22 cellular contexts compared by ENCODE assay signal in genomic region chr6:49539102-49539501, GRCh38. TPM values are rescaled to one million over a fixed set of nuclear protein-coding genes. Genes with fewer than 3 reads are reported as not detected.
A peak's percentile ranks its signal among the peaks of the same experiment; 100 is the strongest.
DNase-seq lines count a peak whose midpoint lies in the region; ATAC-seq, FAIRE-seq and TF ChIP-seq lines count a peak whose summit lies in the region.
"Had no signal": no experiment of that assay in that cellular context is flagged by ENCODE, and none has a peak within 500 bp of the region (broad histone marks: within the 10 kb centered on the region; RNA-seq: fewer than 3 reads in every experiment).

No MANE protein-coding gene starts in this region.

- no peak for TF ChIP-seq POLR2A in GM12891 (IDR thresholded peaks at IDR 0.05; ENCODE audit: low read depth, low read length)

- DNase-seq in HTR-8/SVneo (ENCODE audit: insufficient read length, low spot score) (no peak), OCI-M1 (lab: John Stamatoyannopoulos, UW) (peak; percentile 17), GM12891 (ENCODE audit: insufficient read length, low spot score) (no peak), GM13976 (ENCODE audit: low spot score) (no peak)
- DNase-seq: ACHN; CD8-positive, alpha-beta T cell; DMS 273 treated with DMSO at 0.1 percent for 48 hours; DMS53; DND-41; EL; GM23248; HCEC 1CT; HFFc6; Karpas-422 had no signal

- H3K4me1 ChIP-seq in BLaER1 treated with 17β-estradiol and CSF1 and Interleukin-3, amounts not matched to agents 10 nM and 100 nM: peaks cover 0 to 28% (median 3%) of the 10 kb centered on the region in 10 experiments; a peak in 9 of 20 replicates
- H3K4me1 ChIP-seq: BLaER1 had no signal

- no peak for TF ChIP-seq CTCF in GM13976 (IDR thresholded peaks at IDR 0.05; ENCODE audit: borderline replicate concordance, control extremely low read depth, extremely low read depth, insufficient read depth, missing control alignments)

- peak overlapping the region in 6 of 11 experiments; percentile 6 to 40 (median 17); a peak in 7 of 22 replicates for H3K4me2 ChIP-seq in BLaER1 treated with 17β-estradiol and CSF1 and Interleukin-3, amounts not matched to agents 10 nM and 100 nM
- H3K4me2 ChIP-seq: BLaER1 had no signal

- no peaks in the 10 kb centered on the region for H3K9me3 ChIP-seq in BLaER1 treated with 17β-estradiol and CSF1 and Interleukin-3, amounts not matched to agents 10 nM and 100 nM (replicated peaks in 1 of 11)
- H3K9me3 ChIP-seq: BLaER1 had no signal

- no peak overlapping the region for H3K9ac ChIP-seq in BLaER1 treated with 17β-estradiol and CSF1 and Interleukin-3, amounts not matched to agents 10 nM and 100 nM
- H3K9ac ChIP-seq: BLaER1, GM23248 had no signal

- ATAC-seq in esophagus mucosa: no peak
- ATAC-seq: CD8-positive, alpha-beta T cell; GM12878 had no signal

- H3K27ac ChIP-seq in BLaER1 treated with 17β-estradiol and CSF1 and Interleukin-3, amounts not matched to agents 10 nM and 100 nM: no peak overlapping the region
- H3K27ac ChIP-seq: BLaER1, GM23248 had no signal

- H4K20me1 ChIP-seq in BLaER1 treated with 17β-estradiol and CSF1 and Interleukin-3, amounts not matched to agents 10 nM and 100 nM: no peaks in the 10 kb centered on the region
- H4K20me1 ChIP-seq: BLaER1 had no signal

- no peak overlapping the region for H3K4me3 ChIP-seq in BLaER1 treated with 17β-estradiol and CSF1 and Interleukin-3, amounts not matched to agents 10 nM and 100 nM
- H3K4me3 ChIP-seq: BLaER1, GM12878, GM23248 had no signal

- peak; percentile 28 for FAIRE-seq in HTR-8/SVneo (lab: Jason Lieb, UNC)
- no peak for FAIRE-seq in GM12891 (lab: Jason Lieb, UNC)
- FAIRE-seq: GM12878, GM18507, H54 had no signal

- H3K36me3 ChIP-seq in BLaER1 treated with 17β-estradiol and CSF1 and Interleukin-3, amounts not matched to agents 10 nM and 100 nM: no peaks in the 10 kb centered on the region
- H3K36me3 ChIP-seq: BLaER1 had no signal

- in situ Hi-C loops in GM13976 (cut with MboI; ENCODE audit: low sequenced_read_pairs, unreplicated experiment): no loop called here

- no peaks in the 10 kb centered on the region for H3K27me3 ChIP-seq in BLaER1 treated with 17β-estradiol and CSF1 and Interleukin-3, amounts not matched to agents 10 nM and 100 nM
- H3K27me3 ChIP-seq: BLaER1 had no signal

TF ChIP-seq in GM12891, 5 proteins besides CTCF, POLR2A, EP300 and RAD21:
- no peak for TF ChIP-seq POLR2AphosphoS5 (IDR thresholded peaks at IDR 0.05; ENCODE audit: low read depth, low read length)
- TF ChIP-seq SPI1 (IDR thresholded peaks at IDR 0.05; ENCODE audit: low read depth, low read length): no peak
- no peak for TF ChIP-seq TAF1 (IDR thresholded peaks at IDR 0.05; ENCODE audit: low read depth, low read length)
- TF ChIP-seq POU2F2 (IDR thresholded peaks at IDR 0.05; ENCODE audit: low read depth, low read length): no peak
- TF ChIP-seq PAX5 (IDR thresholded peaks at IDR 0.05; ENCODE audit: insufficient read depth, low read length, severe bottlenecking): no peak

RNA-seq across cellular contexts. Expression of gene C6orf141, which starts 11.4 kb away (rescaled TPM):
- not detected for polyA plus RNA-seq in GM12891 (2012; ENCODE audit: low read depth, missing spikeins)
- 9.3 TPM for total RNA-seq in esophagus mucosa
- total RNA-seq: CD8-positive, alpha-beta T cell; GM12878; GM23248; HFFc6 had no signal
- polyA plus RNA-seq: GM23248 had no signal

RNA-seq across cellular contexts. Expression of gene GLYATL3, which starts 39.4 kb away (rescaled TPM):
- not detected for polyA plus RNA-seq in GM12891 (2012; ENCODE audit: low read depth, missing spikeins)
- total RNA-seq in esophagus mucosa: not detected
- total RNA-seq: A172; CD8-positive, alpha-beta T cell; G401; GM12878; GM23248; HFFc6 had no signal
- polyA plus RNA-seq: GM12878, GM23248 had no signal
